Comparison of ENCODE assay signal across 16 cellular contexts in the genomic region with DNA sequence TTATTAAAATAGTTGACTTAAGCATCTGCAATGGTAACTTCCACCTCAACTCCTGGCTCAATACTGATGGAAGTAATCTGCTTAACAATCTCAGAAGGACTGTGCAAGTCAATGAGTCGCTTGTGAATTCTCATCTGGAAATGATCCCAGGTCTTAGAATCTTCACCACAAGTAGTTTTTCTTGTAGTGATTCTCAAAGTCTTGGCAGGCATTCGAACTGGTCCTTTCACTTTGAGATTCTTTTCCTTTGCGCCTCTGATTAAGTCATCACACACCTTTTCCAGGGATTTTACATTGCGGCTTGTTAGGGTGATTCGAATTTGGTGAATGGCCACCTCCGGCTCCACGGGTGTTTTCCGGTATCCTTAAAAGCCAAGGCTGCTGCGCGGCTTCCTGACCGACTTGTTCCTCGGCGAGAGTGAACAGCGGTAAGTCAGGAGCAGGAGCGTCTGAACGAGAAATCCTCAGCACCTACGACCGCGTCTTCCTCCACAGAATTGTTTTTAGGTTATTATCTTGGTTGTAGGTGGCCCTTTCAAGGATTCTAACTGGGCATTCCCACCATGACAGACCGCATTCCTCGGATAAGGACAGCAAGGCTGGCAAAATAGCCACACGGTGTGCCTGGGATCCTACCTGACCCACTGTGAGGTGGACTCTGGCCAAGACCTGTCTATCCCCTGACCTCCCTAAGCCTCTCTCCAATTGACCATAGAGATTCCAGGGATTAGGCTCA. TPM values are rescaled to one million over a fixed set of nuclear protein-coding genes. Genes with fewer than 3 reads are reported as not detected.
DNase-seq lines count a peak whose midpoint lies in the region; ATAC-seq, FAIRE-seq and TF ChIP-seq lines count a peak whose summit lies in the region.
"Had no signal": no experiment of that assay in that cellular context is flagged by ENCODE, and none has a peak within 500 bp of the region (broad histone marks: within the 10 kb centered on the region; RNA-seq: fewer than 3 reads in every experiment).

No MANE protein-coding gene starts in this region.

- H4K20me1 ChIP-seq in keratinocyte (ENCODE audit: control insufficient read depth, extremely low read depth, insufficient read depth, low read length): no peaks in the 10 kb centered on the region

- no TSS peak for BruUV-seq in A673 (replicated peaks; lab: Mats Ljungman, UMichigan)

- peak overlapping the region; percentile 80 for H3K4me2 ChIP-seq in keratinocyte (ENCODE audit: control insufficient read depth, extremely low read depth, insufficient read depth, low read depth, low read length)
- H3K4me2 ChIP-seq in trophoblast cell (ENCODE audit: low read length): no peak overlapping the region

- POLR2A ChIA-PET in A673 (lab: Charles Lee; ENCODE audit: low non-redundant PET): no interaction called here
- POLR2A ChIA-PET in activated CD4-positive, alpha-beta memory T cell treated with anti-CD3 and anti-CD28 coated beads, Interleukin-2, amount 10 ng/mL, durations not matched to agents 7 days and 5 days (lab: Charles Lee): interaction anchor here (1.7 to 15.7 kb wide), 2 partner anchors 10 to 22 kb away, joined by 4 to 492 read pairs; a partner anchor contains a TSS

- H2AK5ac ChIP-seq in trophoblast cell (ENCODE audit: low read length): no peak overlapping the region

- H3K36me3 Mint-ChIP-seq in activated CD4-positive, alpha-beta memory T cell treated with anti-CD3 and anti-CD28 coated beads, Interleukin-2, amount 10 ng/mL, durations not matched to agents 7 days and 5 days (ENCODE audit: low read depth): no peaks in the 10 kb centered on the region

- H3K27me3 ChIP-seq in A673 (replicated peaks; ENCODE audit: insufficient read depth, low read depth, low read length, poor library complexity): no peaks in the 10 kb centered on the region
- no peaks in the 10 kb centered on the region for H3K27me3 ChIP-seq in keratinocyte (ENCODE audit: control insufficient read depth, extremely low read depth, insufficient read depth, low read length)
- H3K27me3 ChIP-seq in trophoblast cell (ENCODE audit: insufficient read depth, low read length): no peaks in the 10 kb centered on the region
- H3K27me3 ChIP-seq: body of pancreas had no signal

- peak; percentile 66 for FAIRE-seq in keratinocyte (lab: Jason Lieb, UNC)
- FAIRE-seq: HepG2 had no signal

- no peaks in the 10 kb centered on the region for H3K79me2 ChIP-seq in keratinocyte (ENCODE audit: control insufficient read depth, insufficient read depth, low read length)
- H3K79me2 ChIP-seq in trophoblast cell (ENCODE audit: control insufficient read depth, insufficient read depth, low read length, poor library complexity): no peaks in the 10 kb centered on the region

- no CpG with 5 or more reads among the region's 22 CpGs for WGBS in trophoblast cell (ENCODE audit: extremely low coverage, insufficient coverage, insufficient read length)

- no peak overlapping the region for H4K8ac ChIP-seq in trophoblast cell (ENCODE audit: low read depth, low read length)

- H2BK5ac ChIP-seq in trophoblast cell (ENCODE audit: low read depth, low read length, poor library complexity): no peak overlapping the region

- no peaks in the 10 kb centered on the region for H3K9me3 ChIP-seq in A673 (ENCODE audit: low read depth, low read length, poor library complexity, severe bottlenecking)
- H3K9me3 ChIP-seq in keratinocyte (ENCODE audit: control insufficient read depth, low read depth, low read length): no peaks in the 10 kb centered on the region
- H3K9me3 ChIP-seq in trophoblast cell (ENCODE audit: insufficient read depth, low read depth, low read length): no peaks in the 10 kb centered on the region
- H3K9me3 ChIP-seq: body of pancreas, lower lobe of right lung had no signal

- no peak overlapping the region for H3K18ac ChIP-seq in trophoblast cell (ENCODE audit: low read length)

- H3K4me1 ChIP-seq in A673 (ENCODE audit: insufficient read depth, low read length, poor library complexity, severe bottlenecking): peaks cover 4% of the 10 kb centered on the region
- peaks cover 58% of the 10 kb centered on the region for H3K4me1 ChIP-seq in keratinocyte (ENCODE audit: control insufficient read depth, extremely low read depth, insufficient read depth, low read length)
- peaks cover 4% of the 10 kb centered on the region in 2 experiments for H3K4me1 ChIP-seq in trophoblast cell (ENCODE audit: control insufficient read depth in 1 of 2, insufficient read depth in 2 of 2, low read length in 2 of 2)

- H3K9me3 Mint-ChIP-seq in activated CD4-positive, alpha-beta memory T cell treated with anti-CD3 and anti-CD28 coated beads, Interleukin-2, amount 10 ng/mL, durations not matched to agents 7 days and 5 days: no peaks in the 10 kb centered on the region
- H3K9me3 Mint-ChIP-seq: activated T-cell treated with anti-CD3 and anti-CD28 coated beads, Interleukin-2, amount 50 U/mL, for 72 hours had no signal

- H3K23ac ChIP-seq in trophoblast cell (ENCODE audit: low read length): no peak overlapping the region

- H2AFZ ChIP-seq in keratinocyte (ENCODE audit: control insufficient read depth, low read length) (peak overlapping the region; percentile 2), trophoblast cell (ENCODE audit: insufficient read depth, low read length, poor library complexity) (no peak overlapping the region)

- peak; percentile 41 for DNase-seq in A673 (ENCODE audit: low spot score)
- DNase-seq in HT1080 (ENCODE audit: low read depth): peak; percentile 78
- peak; percentile 55 to 72 for DNase-seq in cardiac fibroblast (ENCODE audit: low read depth in 2 of 2)
- no peak for DNase-seq in keratinocyte (ENCODE audit: low read depth, low spot score)
- no peak for DNase-seq in C1 segment of cervical spinal cord (lab: John Stamatoyannopoulos, UW)
- DNase-seq in activated CD4-positive, alpha-beta memory T cell treated with anti-CD3 and anti-CD28 coated beads, Interleukin-2, amount 10 ng/mL, durations not matched to agents 7 days and 5 days: no peak
- DNase-seq in trophoblast cell: no peak
- DNase-seq: activated T-cell treated with anti-CD3 and anti-CD28 coated beads, Interleukin-2, amount 50 U/mL, for 72 hours; body of pancreas; lower lobe of right lung; NCI-H1436 treated with DMSO at 0.1 percent for 48 hours; NCI-H69; nucleus accumbens; SIG-M5 had no signal

- no peak for ATAC-seq in HG02852 (IDR thresholded peaks at IDR 0.05; ENCODE audit: unreplicated experiment)
- ATAC-seq: activated T-cell treated with anti-CD3 and anti-CD28 coated beads, Interleukin-2, amount 50 U/mL, for 72 hours; HepG2; lower lobe of right lung had no signal

- H3K4ac ChIP-seq in trophoblast cell (ENCODE audit: low read depth, low read length): no peak overlapping the region

- no peak overlapping the region for H3K27ac Mint-ChIP-seq in activated CD4-positive, alpha-beta memory T cell treated with anti-CD3 and anti-CD28 coated beads, Interleukin-2, amount 10 ng/mL, durations not matched to agents 7 days and 5 days
- H3K27ac Mint-ChIP-seq: activated T-cell treated with anti-CD3 and anti-CD28 coated beads, Interleukin-2, amount 50 U/mL, for 72 hours had no signal

- CTCF ChIA-PET in A673 (lab: Charles Lee): no interaction called here
- CTCF ChIA-PET in activated CD4-positive, alpha-beta memory T cell treated with anti-CD3 and anti-CD28 coated beads, Interleukin-2, amount 10 ng/mL, durations not matched to agents 7 days and 5 days (lab: Charles Lee): interaction anchor here (1.1 kb wide), 1 partner anchor 22 kb away, joined by 3 read pairs; no protein-coding TSS in a partner anchor

- H3K9ac ChIP-seq in keratinocyte (ENCODE audit: control insufficient read depth, extremely low read depth, insufficient read depth, low read length): peak overlapping the region; percentile 73
- no peak overlapping the region for H3K9ac ChIP-seq in trophoblast cell (ENCODE audit: low read length)

- dilution Hi-C loops in keratinocyte (cut with MboI; ENCODE audit: extremely low pct_ligation_motif_present, low sequenced_read_pairs): no loop called here

- H3K9me1 ChIP-seq in keratinocyte (ENCODE audit: control insufficient read depth, extremely low read depth, insufficient read depth, low read length): no peaks in the 10 kb centered on the region

- H3K4me3 Mint-ChIP-seq in activated CD4-positive, alpha-beta memory T cell treated with anti-CD3 and anti-CD28 coated beads, Interleukin-2, amount 10 ng/mL, durations not matched to agents 7 days and 5 days: no peak overlapping the region
- H3K4me3 Mint-ChIP-seq: activated T-cell treated with anti-CD3 and anti-CD28 coated beads, Interleukin-2, amount 50 U/mL, for 72 hours had no signal

- H3K14ac ChIP-seq in trophoblast cell (ENCODE audit: low read length): no peak overlapping the region

- H3K79me1 ChIP-seq in trophoblast cell (ENCODE audit: low read length): no peaks in the 10 kb centered on the region

- no peak overlapping the region for H2BK120ac ChIP-seq in trophoblast cell (ENCODE audit: insufficient read depth, low read length, poor library complexity)

- H4K91ac ChIP-seq in trophoblast cell (ENCODE audit: low read depth, low read length): no peak overlapping the region

- peaks cover 44% of the 10 kb centered on the region for H3K4me1 Mint-ChIP-seq in activated CD4-positive, alpha-beta memory T cell treated with anti-CD3 and anti-CD28 coated beads, Interleukin-2, amount 10 ng/mL, durations not matched to agents 7 days and 5 days

- H2BK12ac ChIP-seq in trophoblast cell (ENCODE audit: low read length): no peak overlapping the region

- intact Hi-C loops in A673 (cut with micrococcal nuclease; ENCODE audit: unreplicated experiment): no loop called here

- H3K36me3 ChIP-seq in A673 (ENCODE audit: insufficient read depth, low read length, poor library complexity, severe bottlenecking): no peaks in the 10 kb centered on the region
- no peaks in the 10 kb centered on the region for H3K36me3 ChIP-seq in keratinocyte (ENCODE audit: control insufficient read depth in 2 of 2, extremely low read depth in 1 of 2, insufficient read depth in 2 of 2, low read length in 2 of 2)
- H3K36me3 ChIP-seq in trophoblast cell (ENCODE audit: control insufficient read depth in 1 of 2, insufficient read depth in 2 of 2, low read length in 2 of 2): no peaks in the 10 kb centered on the region
- H3K36me3 ChIP-seq: lower lobe of right lung had no signal

- peaks cover 2% of the 10 kb centered on the region for H3K27me3 Mint-ChIP-seq in activated CD4-positive, alpha-beta memory T cell treated with anti-CD3 and anti-CD28 coated beads, Interleukin-2, amount 10 ng/mL, durations not matched to agents 7 days and 5 days

- no peak for TF ChIP-seq CTCF in A673 (conservative IDR thresholded peaks at IDR 0.05; ENCODE audit: low read depth, low read length)
- no peak for TF ChIP-seq CTCF in cardiac fibroblast (IDR thresholded peaks at IDR 0.05; ENCODE audit: low read depth, low read length)
- TF ChIP-seq CTCF in keratinocyte (optimal IDR thresholded peaks at IDR 0.05 in 1 of 3, IDR thresholded peaks at IDR 0.05 in 1 of 3, conservative IDR thresholded peaks at IDR 0.05 in 1 of 3; ENCODE audit: extremely low read depth in 1 of 3, insufficient read depth in 2 of 3, low read length in 3 of 3): no peak

- no peak overlapping the region for H3K27ac ChIP-seq in A673 (ENCODE audit: low read depth, low read length, poor library complexity, severe bottlenecking)
- peak overlapping the region; percentile 96 for H3K27ac ChIP-seq in keratinocyte (ENCODE audit: control insufficient read depth, insufficient read depth, low read length)
- no peak overlapping the region for H3K27ac ChIP-seq in trophoblast cell (ENCODE audit: low read depth, low read length)
- H3K27ac ChIP-seq: body of pancreas, lower lobe of right lung had no signal

- H4K12ac ChIP-seq in trophoblast cell (ENCODE audit: low read depth, low read length): no peak overlapping the region

- H3K4me3 ChIP-seq in A673 (ENCODE audit: low read depth, low read length, poor library complexity, severe bottlenecking): peak overlapping the region; percentile 30
- H3K4me3 ChIP-seq in cardiac fibroblast (replicated peaks in 1 of 2; ENCODE audit: low read depth in 2 of 2, low read length in 2 of 2): peak overlapping the region in 1 of 2 donors; percentile 26
- peak overlapping the region; percentile 14 to 50 (median 15) for H3K4me3 ChIP-seq in keratinocyte (ENCODE audit: control insufficient read depth in 2 of 3, extremely low read depth in 1 of 3, insufficient read depth in 2 of 3, low read depth in 1 of 3, low read length in 3 of 3)
- H3K4me3 ChIP-seq in trophoblast cell (ENCODE audit: low read depth, low read length): no peak overlapping the region
- H3K4me3 ChIP-seq: body of pancreas, lower lobe of right lung had no signal

RNA-seq across cellular contexts. Expression of a gene that starts 23.8 kb away (rescaled TPM):
- total RNA-seq in A673 (2021): 120 and 148 TPM in 2 replicates
- 225 and 403 TPM in 2 replicates for total RNA-seq in HT1080 (2014; rRNA removed; shearing (Covaris generic))
- 351 and 414 TPM in 2 replicates for polyA plus RNA-seq in HT1080 (2015; cell fraction: cytosol; rRNA removed)
- 1,087 and 1,109 TPM in 2 replicates for polyA plus RNA-seq in HT1080 (2015; cell fraction: nucleus; rRNA removed)
- 148 to 415 TPM (median 265 TPM) in 3 replicates for polyA plus RNA-seq in keratinocyte
- 105 TPM for polyA plus RNA-seq in keratinocyte (2011; ENCODE audit: low read depth)
- polyA plus RNA-seq in keratinocyte (2011; cell fraction: cytosol; rRNA removed): 121 and 155 TPM in 2 replicates
- polyA plus RNA-seq in keratinocyte (2011; cell fraction: nucleus; rRNA removed): 666 and 718 TPM in 2 replicates
- 146 and 277 TPM in 2 replicates for polyA plus RNA-seq in keratinocyte (2012; ENCODE audit: low replicate concordance)
- 165 to 429 TPM (median 221 TPM) in 3 replicates for polyA minus RNA-seq in keratinocyte
- polyA minus RNA-seq in keratinocyte (2011; cell fraction: cytosol; rRNA and poly(A)+ RNA removed): 131 TPM
- polyA minus RNA-seq in keratinocyte (2011; cell fraction: nucleus; rRNA and poly(A)+ RNA removed): 344 and 723 TPM in 2 replicates
- total RNA-seq in activated CD4-positive, alpha-beta memory T cell treated with anti-CD3 and anti-CD28 coated beads, Interleukin-2, amount 10 ng/mL, durations not matched to agents 7 days and 5 days: 100 to 1,000 TPM; 152 to 158 TPM
- polyA plus RNA-seq in trophoblast cell (2013): 25.1 and 26.0 TPM in 2 replicates

RNA-seq across cellular contexts. Expression of a gene that starts 37.6 kb away (rescaled TPM):
- total RNA-seq in A673 (2021): 37.1 and 41.4 TPM in 2 replicates
- total RNA-seq in HT1080 (2014; rRNA removed; shearing (Covaris generic)): 52.5 and 56.4 TPM in 2 replicates
- polyA plus RNA-seq in HT1080 (2015; cell fraction: cytosol; rRNA removed): 48.3 and 53.1 TPM in 2 replicates
- polyA plus RNA-seq in HT1080 (2015; cell fraction: nucleus; rRNA removed): 19.1 and 20.9 TPM in 2 replicates
- polyA plus RNA-seq in keratinocyte: 17.6 to 30.1 TPM (median 17.9 TPM) in 3 replicates
- 7.3 TPM for polyA plus RNA-seq in keratinocyte (2011; ENCODE audit: low read depth)
- polyA plus RNA-seq in keratinocyte (2011; cell fraction: cytosol; rRNA removed): 9.9 and 27.7 TPM in 2 replicates
- polyA plus RNA-seq in keratinocyte (2011; cell fraction: nucleus; rRNA removed): 7.4 TPM in 2 replicates
- polyA plus RNA-seq in keratinocyte (2012; ENCODE audit: low replicate concordance): 32.9 and 59.8 TPM in 2 replicates
- polyA minus RNA-seq in keratinocyte: 6.6 to 46.2 TPM (median 8.2 TPM) in 3 replicates
- 14.8 TPM for polyA minus RNA-seq in keratinocyte (2011; cell fraction: cytosol; rRNA and poly(A)+ RNA removed)
- 0.84 and 3.3 TPM in 2 replicates for polyA minus RNA-seq in keratinocyte (2011; cell fraction: nucleus; rRNA and poly(A)+ RNA removed)
- total RNA-seq in activated CD4-positive, alpha-beta memory T cell treated with anti-CD3 and anti-CD28 coated beads, Interleukin-2, amount 10 ng/mL, durations not matched to agents 7 days and 5 days: 10 to 100 TPM; 40.0 to 47.5 TPM
- polyA plus RNA-seq in trophoblast cell (2013): 17.5 and 20.8 TPM in 2 replicates

Comparison
In these comparisons a context has a peak if more than half of its experiments do, and no peak if none do; other contexts are left out.
1. DNase-seq: peak in A673 (single experiment), HT1080 (single experiment) and cardiac fibroblast (2 of 2); none in keratinocyte (single experiment), C1 segment of cervical spinal cord (0 of 14), activated CD4-positive, alpha-beta memory T cell treated with anti-CD3 and anti-CD28 coated beads, Interleukin-2, amount 10 ng/mL, durations not matched to agents 7 days and 5 days (single experiment) and trophoblast cell (0 of 2).